9 cellular contexts compared by ENCODE assay signal in genomic region chr17:50909765-50910661, GRCh38. TPM values are rescaled to one million over a fixed set of nuclear protein-coding genes. Genes with fewer than 3 reads are reported as not detected.
DNase-seq lines count a peak whose midpoint lies in the region; TF ChIP-seq lines count a peak whose summit lies in the region.
"Had no signal": no experiment of that assay in that cellular context is flagged by ENCODE, and none has a peak within 500 bp of the region (broad histone marks: within the 10 kb centered on the region; RNA-seq: fewer than 3 reads in every experiment).

No MANE protein-coding gene starts in this region.

- H3K27ac Mint-ChIP-seq in immature natural killer cell = peak overlapping the region; percentile 84 to 100 (median 92)
- no peak overlapping the region for H3K27ac Mint-ChIP-seq in HFFc6

- peak; percentile 77 for DNase-seq in NOMO-1 treated with DMSO at 0.1 percent for 48 hours (lab: John Stamatoyannopoulos, UW; ENCODE audit: unreplicated experiment)
- DNase-seq in activated T-cell treated with anti-CD3 and anti-CD28 coated beads, Interleukin-2, amount 50 U/mL, for 1 hour = peak; percentile 70
- DNase-seq in immature natural killer cell = peak; percentile 74 to 84 (median 75)
- DNase-seq in stimulated activated CD8-positive, alpha-beta memory T cell treated with anti-CD3 and anti-CD28 coated beads, Interleukin-4, amount 100 ng/mL, for 24 hours (ENCODE audit: low read depth) = peak; percentile 58
- no peak for DNase-seq in NCI-H1930 (lab: John Stamatoyannopoulos, UW)
- DNase-seq in middle frontal gyrus (ENCODE audit: extremely low spot score, low spot score) = no peak
- DNase-seq in HFFc6 = no peak
- no peak for DNase-seq in EL
- DNase-seq: NCI-H1092 had no signal

- no peak for TF ChIP-seq CTCF in HFFc6 (IDR thresholded peaks at IDR 0.05)

- H3K36me3 Mint-ChIP-seq in immature natural killer cell = peaks cover 0 to 4% (median 0%) of the 10 kb centered on the region in 3 donors
- no peaks in the 10 kb centered on the region for H3K36me3 Mint-ChIP-seq in HFFc6 (ENCODE audit: low read depth)

- peaks cover 29 to 32% of the 10 kb centered on the region in 2 donors for H3K4me1 Mint-ChIP-seq in immature natural killer cell
- no peaks in the 10 kb centered on the region for H3K4me1 Mint-ChIP-seq in HFFc6 (ENCODE audit: low read depth)

- H3K27me3 Mint-ChIP-seq in immature natural killer cell (ENCODE audit: low read depth in 3 of 3) (peaks cover 9 to 13% (median 12%) of the 10 kb centered on the region in 3 donors), HFFc6 (ENCODE audit: insufficient read depth) (peaks cover 6% of the 10 kb centered on the region)

- H3K9me3 Mint-ChIP-seq in immature natural killer cell (no peaks in the 10 kb centered on the region), HFFc6 (no peaks in the 10 kb centered on the region)

- H3K4me3 Mint-ChIP-seq in immature natural killer cell = peak overlapping the region; percentile 54 to 69 (median 67)
- H3K4me3 Mint-ChIP-seq in HFFc6 = no peak overlapping the region

RNA-seq across cellular contexts. Expression of gene TOB1, which starts 43.9 kb away (rescaled TPM):
- 10 to 100 TPM in 2 of 3 donors, 1 to 10 TPM in 1; 8.9 to 23.7 (median 10.3) TPM for polyA plus RNA-seq in immature natural killer cell
- 10 to 100 TPM; 76.3 to 94.1 (median 89.1) TPM for total RNA-seq in HFFc6 (2021; fragmentation: NEBNext Ultra II Directional; extraction: Animal tissue kit (Norgen Biotek cat#: 25700))

Comparison
In these comparisons a context has a peak if more than half of its experiments do, and no peak if none do; other contexts are left out.
1. DNase-seq: peak in NOMO-1 treated with DMSO at 0.1 percent for 48 hours (single experiment), activated T-cell treated with anti-CD3 and anti-CD28 coated beads, Interleukin-2, amount 50 U/mL, for 1 hour (single experiment), immature natural killer cell (3 of 3) and stimulated activated CD8-positive, alpha-beta memory T cell treated with anti-CD3 and anti-CD28 coated beads, Interleukin-4, amount 100 ng/mL, for 24 hours (single experiment); none in NCI-H1930 (0 of 2), middle frontal gyrus (single experiment), HFFc6 (single experiment) and EL (single experiment).